Comparison of ENCODE assay signal across 17 cellular contexts in the genomic region with DNA sequence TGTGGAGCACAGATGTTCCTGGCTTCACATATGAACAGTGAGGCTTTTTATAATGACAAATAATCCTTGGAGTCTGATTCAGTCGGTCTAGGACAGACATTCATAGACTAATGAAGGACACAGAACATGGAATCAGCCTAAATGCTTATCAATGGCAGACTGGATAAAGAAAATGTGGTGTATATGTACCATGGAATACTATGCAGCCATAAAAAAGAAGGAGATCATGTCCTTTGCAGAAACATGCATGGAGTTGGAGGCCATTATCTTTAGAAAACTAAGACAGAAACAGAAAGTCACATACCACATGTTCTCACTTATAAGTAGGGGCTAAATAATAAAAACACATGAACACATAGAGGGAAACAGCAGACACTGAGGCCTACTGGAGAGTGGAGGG. TPM values are rescaled to one million over a fixed set of nuclear protein-coding genes. Genes with fewer than 3 reads are reported as not detected.
DNase-seq lines count a peak whose midpoint lies in the region; ATAC-seq, FAIRE-seq and TF ChIP-seq lines count a peak whose summit lies in the region.
"Had no signal": no experiment of that assay in that cellular context is flagged by ENCODE, and none has a peak within 500 bp of the region (broad histone marks: within the 10 kb centered on the region; RNA-seq: fewer than 3 reads in every experiment).

No MANE protein-coding gene starts in this region.

- no peak for DNase-seq in stimulated activated naive CD8-positive, alpha-beta T cell treated with anti-CD3 and anti-CD28 coated beads, Interleukin-15, amount 100 ng/mL, for 72 hours
- DNase-seq in H1 (ENCODE audit: low read depth in 1 of 2, low spot score in 2 of 2) (no peak), osteoblast (ENCODE audit: insufficient read length, low spot score, missing footprints) (no peak), mammary epithelial cell (no peak), left ventricle myocardium superior (no peak), GOT3 (lab: John Stamatoyannopoulos, UW) (no peak), NCI-H524 (lab: John Stamatoyannopoulos, UW) (no peak)
- DNase-seq: 8988T; Calu3; CD8-positive, alpha-beta T cell; DMS79 treated with DMSO at 0.1 percent for 48 hours; GF-D8; H9 had no signal

- dilution Hi-C loops in mammary epithelial cell (cut with HindIII; ENCODE audit: low sequenced_read_pairs): no loop called here

- H3K4me1 ChIP-seq in H1 (replicated peaks in 1 of 4; ENCODE audit: control insufficient read depth in 3 of 4, insufficient read depth in 4 of 4, low read length in 3 of 4): peaks cover 0 to 4% (median 0%) of the 10 kb centered on the region in 4 experiments; a peak in 1 of 7 replicates
- H3K4me1 ChIP-seq in osteoblast (ENCODE audit: insufficient read depth, low read length): peaks cover 13% of the 10 kb centered on the region
- H3K4me1 ChIP-seq in mammary epithelial cell (ENCODE audit: insufficient read depth, low read length): no peaks in the 10 kb centered on the region

- no peaks in the 10 kb centered on the region for H4K20me1 ChIP-seq in H1 (replicated peaks in 1 of 2; ENCODE audit: control insufficient read depth in 1 of 2, insufficient read depth in 2 of 2, low read length in 2 of 2)
- H4K20me1 ChIP-seq in osteoblast (ENCODE audit: insufficient read depth, low read length): no peaks in the 10 kb centered on the region
- H4K20me1 ChIP-seq in mammary epithelial cell (ENCODE audit: insufficient read depth, low read length): no peaks in the 10 kb centered on the region
- H4K20me1 ChIP-seq: BLaER1 treated with 17β-estradiol and CSF1 and Interleukin-3, amounts not matched to agents 10 nM and 100 nM had no signal

- H2BK15ac ChIP-seq in H1 (ENCODE audit: low read length): 0 out of 2 replicates have a peak overlapping the region, but pooled peaks have one; percentile 46

- no peaks in the 10 kb centered on the region for H3K79me1 ChIP-seq in H1 (ENCODE audit: low read depth, low read length)

- no peaks in the 10 kb centered on the region for H3K36me3 Mint-ChIP-seq in stimulated activated naive CD8-positive, alpha-beta T cell treated with anti-CD3 and anti-CD28 coated beads, Interleukin-15, Interleukin-2, amounts not matched to agents 100 ng/mL and 50 ng/mL, for 24 hours (ENCODE audit: low read depth)
- H3K36me3 Mint-ChIP-seq: CD8-positive, alpha-beta T cell had no signal

- peak overlapping the region; percentile 1 for H3K27ac Mint-ChIP-seq in stimulated activated naive CD8-positive, alpha-beta T cell treated with anti-CD3 and anti-CD28 coated beads, Interleukin-15, Interleukin-2, amounts not matched to agents 100 ng/mL and 50 ng/mL, for 24 hours
- H3K27ac Mint-ChIP-seq in stimulated activated naive CD8-positive, alpha-beta T cell treated with anti-CD3 and anti-CD28 coated beads, Interleukin-15, amount 100 ng/mL, for 72 hours: no peak overlapping the region
- H3K27ac Mint-ChIP-seq: B cell; CD8-positive, alpha-beta T cell; GM23338; H9 had no signal

- H3K27ac ChIP-seq in H1 (ENCODE audit: low read depth, low read length): no peak overlapping the region
- peak overlapping the region; percentile 78 for H3K27ac ChIP-seq in osteoblast (ENCODE audit: low read depth, low read length)
- no peak overlapping the region for H3K27ac ChIP-seq in mammary epithelial cell (ENCODE audit: insufficient read depth, low read depth, low read length)
- H3K27ac ChIP-seq: BLaER1 treated with 17β-estradiol and CSF1 and Interleukin-3, amounts not matched to agents 10 nM and 100 nM had no signal

- no peak overlapping the region for H3K18ac ChIP-seq in H1 (ENCODE audit: extremely low read depth, low read length)

- H3K36me3 ChIP-seq in H1 (ENCODE audit: control insufficient read depth in 2 of 4, insufficient read depth in 4 of 4, low read length in 3 of 4) (no peaks in the 10 kb centered on the region), osteoblast (ENCODE audit: insufficient read depth, low read length) (no peaks in the 10 kb centered on the region), mammary epithelial cell (ENCODE audit: insufficient read depth, low read length) (no peaks in the 10 kb centered on the region)
- H3K36me3 ChIP-seq: BLaER1 treated with 17β-estradiol and CSF1 and Interleukin-3, amounts not matched to agents 10 nM and 100 nM had no signal

- no peaks in the 10 kb centered on the region for H3K79me2 ChIP-seq in H1 (ENCODE audit: control insufficient read depth in 1 of 2, insufficient read depth in 2 of 2, low read length in 2 of 2)
- no peaks in the 10 kb centered on the region for H3K79me2 ChIP-seq in osteoblast (ENCODE audit: insufficient read depth, low read length)
- H3K79me2 ChIP-seq in mammary epithelial cell (ENCODE audit: insufficient read depth, low read length): no peaks in the 10 kb centered on the region

- H3K9ac ChIP-seq in H1 (replicated peaks in 1 of 4; ENCODE audit: extremely low read depth in 1 of 4, low read depth in 3 of 4, low read length in 3 of 4) (no peak overlapping the region), mammary epithelial cell (ENCODE audit: insufficient read depth, low read length) (no peak overlapping the region)
- H3K9ac ChIP-seq: BLaER1 treated with 17β-estradiol and CSF1 and Interleukin-3, amounts not matched to agents 10 nM and 100 nM had no signal

- H4K91ac ChIP-seq in H1 (replicated peaks; ENCODE audit: insufficient read length, low read length): no peak overlapping the region

- no peak for TF ChIP-seq EP300 in H1 (IDR thresholded peaks at IDR 0.05; ENCODE audit: borderline replicate concordance in 1 of 2, low read depth in 2 of 2, low read length in 2 of 2)

- H3K14ac ChIP-seq in H1 (ENCODE audit: insufficient read length): no peak overlapping the region

- H2AFZ ChIP-seq in H1 (ENCODE audit: low read length): no peak overlapping the region
- H2AFZ ChIP-seq in osteoblast (ENCODE audit: low read length): peak overlapping the region; percentile 35
- H2AFZ ChIP-seq in mammary epithelial cell (ENCODE audit: low read depth, low read length): no peak overlapping the region
- H2AFZ ChIP-seq: GM23338 had no signal

- ATAC-seq in stimulated activated naive CD8-positive, alpha-beta T cell treated with anti-CD3 and anti-CD28 coated beads, Interleukin-15, amount 100 ng/mL, for 72 hours: no peak
- ATAC-seq in left ventricle myocardium superior: no peak
- ATAC-seq: CD8-positive, alpha-beta T cell; GM23338 had no signal

- H3K4me2 ChIP-seq in H1 (ENCODE audit: insufficient read depth in 1 of 2, low read depth in 2 of 2, low read length in 2 of 2) (no peak overlapping the region), osteoblast (ENCODE audit: insufficient read depth, low read length) (peak overlapping the region; percentile 42), mammary epithelial cell (ENCODE audit: insufficient read depth, low read depth, low read length) (no peak overlapping the region)
- H3K4me2 ChIP-seq: BLaER1 treated with 17β-estradiol and CSF1 and Interleukin-3, amounts not matched to agents 10 nM and 100 nM; GM23338 had no signal

- no peak overlapping the region for H2BK12ac ChIP-seq in H1 (ENCODE audit: low read depth, low read length)

- no peak overlapping the region for H3K23ac ChIP-seq in H1 (ENCODE audit: insufficient read length)

- peaks cover 11% of the 10 kb centered on the region for H3K4me1 Mint-ChIP-seq in stimulated activated naive CD8-positive, alpha-beta T cell treated with anti-CD3 and anti-CD28 coated beads, Interleukin-15, Interleukin-2, amounts not matched to agents 100 ng/mL and 50 ng/mL, for 24 hours (ENCODE audit: low read depth)
- H3K4me1 Mint-ChIP-seq in stimulated activated naive CD8-positive, alpha-beta T cell treated with anti-CD3 and anti-CD28 coated beads, Interleukin-15, amount 100 ng/mL, for 72 hours: peaks cover 8% of the 10 kb centered on the region

- no peak for TF ChIP-seq RAD21 in H1 (IDR thresholded peaks at IDR 0.05 in 1 of 2, conservative IDR thresholded peaks at IDR 0.05 in 1 of 2; ENCODE audit: low read depth in 2 of 2, low read length in 2 of 2)

- no peaks in the 10 kb centered on the region for H3K27me3 Mint-ChIP-seq in stimulated activated naive CD8-positive, alpha-beta T cell treated with anti-CD3 and anti-CD28 coated beads, Interleukin-15, Interleukin-2, amounts not matched to agents 100 ng/mL and 50 ng/mL, for 24 hours
- H3K27me3 Mint-ChIP-seq in stimulated activated naive CD8-positive, alpha-beta T cell treated with anti-CD3 and anti-CD28 coated beads, Interleukin-15, amount 100 ng/mL, for 72 hours: no peaks in the 10 kb centered on the region
- H3K27me3 Mint-ChIP-seq: B cell had no signal

- H4K8ac ChIP-seq in H1 (ENCODE audit: extremely low read depth, insufficient read depth, low read length): no peak overlapping the region

- 86% methylated on average over 1 of the region's 1 CpG; no CpG with 5 or more reads in 1 of the 2 experiments for WGBS in H1 (ENCODE audit: extremely low coverage in 1 of 2, insufficient coverage in 1 of 2, insufficient read length in 1 of 2, insufficient replicate concordance in 2 of 2, low coverage in 1 of 2, low lambda C conversion rate in 2 of 2, missing lambda C conversion rate in 1 of 2), 2 experiments
- WGBS in mammary epithelial cell (ENCODE audit: low coverage, missing lambda C conversion rate): 78% methylated on average over 1 of the region's 1 CpG

- no TSS peak for BruUV-seq in mammary epithelial cell (replicated peaks; lab: Mats Ljungman, UMichigan)

- no peak overlapping the region for H3K4me3 Mint-ChIP-seq in stimulated activated naive CD8-positive, alpha-beta T cell treated with anti-CD3 and anti-CD28 coated beads, Interleukin-15, Interleukin-2, amounts not matched to agents 100 ng/mL and 50 ng/mL, for 24 hours
- H3K4me3 Mint-ChIP-seq in stimulated activated naive CD8-positive, alpha-beta T cell treated with anti-CD3 and anti-CD28 coated beads, Interleukin-15, amount 100 ng/mL, for 72 hours: no peak overlapping the region
- H3K4me3 Mint-ChIP-seq: B cell; CD8-positive, alpha-beta T cell; GM23338; H9 had no signal

- H3K9me3 ChIP-seq in H1 (ENCODE audit: insufficient read depth in 2 of 2, low read depth in 1 of 2, low read length in 1 of 2): no peaks in the 10 kb centered on the region
- H3K9me3 ChIP-seq in osteoblast (ENCODE audit: low read depth, low read length): no peaks in the 10 kb centered on the region
- no peaks in the 10 kb centered on the region for H3K9me3 ChIP-seq in mammary epithelial cell (replicated peaks; ENCODE audit: insufficient read depth, low read length)

- intact Hi-C loops in mammary epithelial cell (cut with micrococcal nuclease) (no loop called here), left ventricle myocardium superior (cut with micrococcal nuclease) (no loop called here)

- no peak overlapping the region for H3K56ac ChIP-seq in H1 (replicated peaks; ENCODE audit: insufficient read length, low read depth, low read length)

- H3K9me3 Mint-ChIP-seq in stimulated activated naive CD8-positive, alpha-beta T cell treated with anti-CD3 and anti-CD28 coated beads, Interleukin-15, Interleukin-2, amounts not matched to agents 100 ng/mL and 50 ng/mL, for 24 hours: peaks cover 6% of the 10 kb centered on the region
- peaks cover 4 to 6% of the 10 kb centered on the region in 2 donors for H3K9me3 Mint-ChIP-seq in stimulated activated naive CD8-positive, alpha-beta T cell treated with anti-CD3 and anti-CD28 coated beads, Interleukin-15, amount 100 ng/mL, for 72 hours
- H3K9me3 Mint-ChIP-seq: CD8-positive, alpha-beta T cell; GM23338; H9 had no signal

- POLR2A ChIA-PET in H1 (lab: Charles Lee; ENCODE audit: partially characterized antibody): interaction anchor here (1.0 kb wide), 1 partner anchor 19 kb away, joined by 6 read pairs; the partner anchor contains the start of gene LPP

- H2AK5ac ChIP-seq in H1 (ENCODE audit: low read depth, low read length): no peak overlapping the region

- CTCF ChIA-PET in H1 (lab: Charles Lee; ENCODE audit: partially characterized antibody) (interaction anchor here (0.8 kb wide), 1 partner anchor 11 kb away, joined by 3 read pairs; no protein-coding TSS in a partner anchor), mammary epithelial cell (lab: Charles Lee; ENCODE audit: low non-redundant PET) (no interaction called here)

- H2BK120ac ChIP-seq in H1 (replicated peaks; ENCODE audit: low read depth, low read length): no peak overlapping the region

- no peak overlapping the region for H2BK20ac ChIP-seq in H1 (ENCODE audit: low read length)

- no peak overlapping the region for H4K5ac ChIP-seq in H1 (ENCODE audit: insufficient read length, low read depth, low read length)

- no peaks in the 10 kb centered on the region for H3K23me2 ChIP-seq in H1 (ENCODE audit: low read depth, low read length)

- TF ChIP-seq CTCF in H1 (IDR thresholded peaks at IDR 0.05; ENCODE audit: control extremely low read depth in 1 of 3, insufficient read depth in 1 of 3, low read depth in 1 of 3, low read length in 3 of 3) (no peak), osteoblast (IDR thresholded peaks at IDR 0.05; ENCODE audit: extremely low read depth, low read depth, low read length) (no peak), mammary epithelial cell (conservative IDR thresholded peaks at IDR 0.05 in 1 of 2, IDR thresholded peaks at IDR 0.05 in 1 of 2; ENCODE audit: extremely low read depth in 1 of 2, insufficient read depth in 1 of 2, low read depth in 1 of 2, low read length in 2 of 2) (no peak)

- H3K27me3 ChIP-seq in H1 (replicated peaks in 1 of 4; ENCODE audit: control insufficient read depth in 3 of 4, extremely low read depth in 1 of 4, insufficient read depth in 3 of 4, low read length in 3 of 4): no peaks in the 10 kb centered on the region
- H3K27me3 ChIP-seq in osteoblast (ENCODE audit: insufficient read depth, low read length): no peaks in the 10 kb centered on the region
- no peaks in the 10 kb centered on the region for H3K27me3 ChIP-seq in mammary epithelial cell (ENCODE audit: insufficient read depth, low read length)
- H3K27me3 ChIP-seq: BLaER1 treated with 17β-estradiol and CSF1 and Interleukin-3, amounts not matched to agents 10 nM and 100 nM had no signal

- in situ Hi-C loops in mammary epithelial cell (cut with MboI; ENCODE audit: low sequenced_read_pairs in 2 of 2): no loop called here

- no peak overlapping the region for H2BK5ac ChIP-seq in H1 (ENCODE audit: low read depth, low read length)

- TF ChIP-seq POLR2A in H1 (IDR thresholded peaks at IDR 0.05; ENCODE audit: control extremely low read depth in 1 of 2, low read depth in 2 of 2, low read length in 2 of 2): no peak

- no peak for FAIRE-seq in H1 (lab: Jason Lieb, UNC)

- no peak overlapping the region for H3K4me3 ChIP-seq in H1 (ENCODE audit: extremely low read depth in 1 of 4, insufficient read depth in 2 of 4, low read depth in 3 of 4, low read length in 4 of 4)
- no peak overlapping the region for H3K4me3 ChIP-seq in osteoblast (ENCODE audit: insufficient read depth, low read length)
- H3K4me3 ChIP-seq in mammary epithelial cell (replicated peaks in 1 of 3; ENCODE audit: insufficient read depth in 1 of 3, low read depth in 2 of 3, low read length in 3 of 3): no peak overlapping the region
- H3K4me3 ChIP-seq: BLaER1 treated with 17β-estradiol and CSF1 and Interleukin-3, amounts not matched to agents 10 nM and 100 nM; GM23338 had no signal

- no peak overlapping the region for H3K4ac ChIP-seq in H1 (replicated peaks; ENCODE audit: insufficient read length, low read depth, low read length)

RNA-seq across cellular contexts. Expression of gene LPP, which starts 19.9 kb away (rescaled TPM):
- 53.3 and 60.2 TPM in 2 replicates for total RNA-seq in H1 (2021; fragmentation: NEBNext Ultra II Directional; extraction: Animal tissue kit (Norgen Biotek cat#: 25700))
- polyA plus RNA-seq in H1 (2011; rRNA removed) (10.0 and 12.1 TPM in 2 replicates), mammary epithelial cell (19.1 TPM)
- polyA plus RNA-seq in H1 (2011; cell fraction: cytosol; rRNA removed): 6.2 TPM
- 78.5 TPM for polyA plus RNA-seq in H1 (2011; cell fraction: nucleus; rRNA removed)
- polyA plus RNA-seq in H1 (2012, experiment 1 of 2): 6.5 to 12.8 TPM (median 11.1 TPM) in 4 replicates
- polyA plus RNA-seq in H1 (2012, experiment 2 of 2): 1.8 TPM
- 17.2 TPM for polyA plus RNA-seq in H1 (2013, experiment 1 of 2)
- polyA plus RNA-seq in H1 (2013, experiment 2 of 2): 12.6 TPM
- 222 and 238 TPM in 2 replicates for polyA minus RNA-seq in H1 (2011; rRNA and poly(A)+ RNA removed)
- 46.1 TPM for polyA minus RNA-seq in H1 (2011; cell fraction: cytosol; rRNA and poly(A)+ RNA removed)
- polyA minus RNA-seq in H1 (2011; cell fraction: nucleus; rRNA and poly(A)+ RNA removed): 162 TPM
- total RNA-seq in osteoblast (73.4 and 77.4 TPM in 2 replicates), mammary epithelial cell (100 to 1,000 TPM in 1 of 2 donors, 10 to 100 TPM in 1; 66.8 to 109 TPM), left ventricle myocardium superior (109 TPM)
- polyA minus RNA-seq in mammary epithelial cell: 149 TPM
